In the genomic region with DNA sequence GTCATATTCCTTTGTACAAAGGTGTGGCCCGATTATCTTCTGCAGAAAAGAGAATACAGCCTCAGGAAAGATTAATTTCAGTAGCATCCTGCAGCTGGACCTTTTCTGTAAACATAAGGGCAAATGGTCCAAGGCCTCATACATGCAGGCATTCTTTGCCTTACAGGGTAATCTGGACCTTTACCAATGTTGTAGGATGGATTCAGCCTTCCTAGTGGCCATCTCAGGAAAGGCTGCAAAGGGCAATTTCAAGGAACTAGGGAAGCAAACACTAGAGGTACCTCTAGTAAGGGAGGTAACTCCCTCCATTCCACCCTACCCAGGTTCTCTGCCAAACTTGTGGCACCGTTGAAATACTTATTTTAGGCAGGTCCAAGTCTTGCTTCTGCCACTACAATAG, we compare ENCODE assay signal across 19 cellular contexts. TPM values are rescaled to one million over a fixed set of nuclear protein-coding genes. Genes with fewer than 3 reads are reported as not detected.
"Had no signal": no experiment of that assay in that cellular context is flagged by ENCODE, and none has a peak within 500 bp of the region (broad histone marks: within the 10 kb centered on the region; RNA-seq: fewer than 3 reads in every experiment).

No MANE protein-coding gene starts in this region.

- H3K27ac ChIP-seq: breast epithelium, esophagus squamous epithelium, left lung, psoas muscle, thoracic aorta had no signal

- H3K4me3 ChIP-seq: breast epithelium, esophagus squamous epithelium, left lung, psoas muscle, thoracic aorta had no signal

- H3K36me3 ChIP-seq: breast epithelium, esophagus squamous epithelium, left lung, thoracic aorta had no signal

- ATAC-seq: activated naive CD4-positive, alpha-beta T cell treated with anti-CD3 and anti-CD28 coated beads, Interleukin-2, amount 50 U/mL, for 72 hours; activated T-cell treated with anti-CD3 and anti-CD28 coated beads, Interleukin-2, amount 50 U/mL, for 4 hours; left lung; psoas muscle; sciatic nerve; stimulated activated naive CD8-positive, alpha-beta T cell treated with anti-CD3 and anti-CD28 coated beads, Interleukin-15, amount 100 ng/mL, for 72 hours had no signal

- DNase-seq: activated CD4-positive, alpha-beta T cell treated with anti-CD3 and anti-CD28 coated beads, Interleukin-2, amount 50 U/mL, for 48 hours; activated CD4-positive, CD25-positive, alpha-beta regulatory T cell treated with anti-CD3 and anti-CD28 coated beads, Interleukin-2, amount 50 U/mL, for 72 hours; activated effector memory CD4-positive, alpha-beta T cell treated with anti-CD3 and anti-CD28 coated beads, Interleukin-2, amount 50 U/mL, for 16 hours; activated T-cell treated with anti-CD3 and anti-CD28 coated beads, Interleukin-2, amount 50 U/mL, for 4 hours; esophagus squamous epithelium; foreskin fibroblast; left lung; mesenchymal stem cell; nephron progenitor cell; psoas muscle; stimulated activated CD4-positive, alpha-beta T cell treated with anti-CD3 and anti-CD28 coated beads, Interleukin-4, amount 100 ng/mL, for 24 hours; stimulated activated naive CD8-positive, alpha-beta T cell treated with anti-CD3 and anti-CD28 coated beads, Interleukin-15, amount 100 ng/mL, for 72 hours had no signal

- H3K27me3 ChIP-seq: breast epithelium, esophagus squamous epithelium, left lung had no signal

- H3K4me1 ChIP-seq: breast epithelium, left lung, psoas muscle had no signal

RNA-seq across cellular contexts. Expression of a gene that starts 43.0 kb away (rescaled TPM):
- total RNA-seq: activated naive CD4-positive, alpha-beta T cell treated with anti-CD3 and anti-CD28 coated beads, Interleukin-2, amount 50 U/mL, for 72 hours; activated T-cell treated with anti-CD3 and anti-CD28 coated beads, Interleukin-2, amount 50 U/mL, for 4 hours; cerebellum; dermis microvascular lymphatic vessel endothelial cell; esophagus squamous epithelium; left lung; osteoblast; psoas muscle; sciatic nerve; thoracic aorta had no signal
- polyA plus RNA-seq: psoas muscle had no signal
